Comparison of ENCODE assay signal across 8 cellular contexts in the genomic region with DNA sequence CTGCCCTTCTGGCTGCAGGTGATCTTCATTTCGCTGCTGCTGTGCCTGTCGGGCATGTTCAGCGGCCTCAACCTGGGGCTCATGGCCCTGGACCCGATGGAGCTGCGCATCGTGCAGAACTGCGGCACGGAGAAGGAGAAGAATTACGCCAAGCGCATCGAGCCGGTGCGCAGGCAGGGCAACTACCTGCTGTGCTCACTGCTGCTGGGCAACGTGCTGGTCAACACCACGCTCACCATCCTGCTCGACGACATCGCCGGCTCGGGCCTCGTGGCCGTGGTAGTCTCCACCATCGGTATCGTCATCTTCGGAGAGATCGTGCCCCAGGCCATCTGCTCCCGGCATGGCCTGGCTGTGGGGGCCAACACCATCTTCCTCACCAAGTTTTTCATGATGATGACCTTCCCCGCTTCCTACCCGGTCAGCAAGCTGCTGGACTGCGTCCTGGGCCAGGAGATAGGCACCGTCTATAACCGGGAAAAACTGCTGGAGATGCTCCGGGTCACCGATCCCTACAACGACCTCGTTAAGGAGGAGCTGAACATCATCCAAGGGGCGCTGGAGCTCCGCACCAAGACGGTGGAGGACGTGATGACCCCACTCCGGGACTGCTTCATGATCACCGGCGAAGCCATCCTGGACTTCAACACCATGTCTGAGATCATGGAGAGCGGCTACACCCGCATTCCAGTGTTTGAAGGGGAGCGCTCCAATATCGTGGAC. TPM values are rescaled to one million over a fixed set of nuclear protein-coding genes. Genes with fewer than 3 reads are reported as not detected.
A peak's percentile ranks its signal among the peaks of the same experiment; 100 is the strongest.
DNase-seq lines count a peak whose midpoint lies in the region; ATAC-seq, FAIRE-seq and TF ChIP-seq lines count a peak whose summit lies in the region.

No MANE protein-coding gene starts in this region.

- CTCF ChIA-PET in activated CD8-positive, alpha-beta T cell treated with anti-CD3 and anti-CD28 coated beads for 36 hours (lab: Charles Lee) = interaction anchor here (1.8 to 7.6 kb wide), 4 partner anchors 90 to 272 kb away, joined by 4 to 144 read pairs (median 28); no protein-coding TSS in a partner anchor

- peak overlapping the region; percentile 94 to 97 for H3K4me3 Mint-ChIP-seq in activated T-cell treated with anti-CD3 and anti-CD28 coated beads, Interleukin-2, amount 50 U/mL, for 72 hours
- peak overlapping the region; percentile 86 for H3K4me3 Mint-ChIP-seq in activated CD8-positive, alpha-beta T cell treated with anti-CD3 and anti-CD28 coated beads for 36 hours

- H3K4me3 ChIP-seq in foreskin fibroblast (ENCODE audit: low read depth in 1 of 2, low read length in 2 of 2) (peak overlapping the region; percentile 74 to 93), pancreas (peak overlapping the region; percentile 66 to 97 (median 89))

- H3K4me1 ChIP-seq in pancreas = peaks cover 9 to 19% (median 13%) of the 10 kb centered on the region in 3 donors

- no peak for ATAC-seq in activated T-cell treated with anti-CD3 and anti-CD28 coated beads, Interleukin-2, amount 50 U/mL, for 72 hours (replicated peaks in 1 of 2)
- no peak for ATAC-seq in activated CD8-positive, alpha-beta T cell treated with anti-CD3 and anti-CD28 coated beads for 36 hours
- ATAC-seq in pancreas (peak in 1 of 4 donors; percentile 3), HG02852 (IDR thresholded peaks at IDR 0.05; ENCODE audit: unreplicated experiment) (no peak)

- 29 to 31% methylated on average over 46 to 47 of the region's 47 CpGs for WGBS in pancreas, 2 donors

- no peaks in the 10 kb centered on the region for H3K27me3 ChIP-seq in pancreas

- no peaks in the 10 kb centered on the region for H3K9me3 Mint-ChIP-seq in activated T-cell treated with anti-CD3 and anti-CD28 coated beads, Interleukin-2, amount 50 U/mL, for 72 hours
- no peaks in the 10 kb centered on the region for H3K9me3 Mint-ChIP-seq in activated CD8-positive, alpha-beta T cell treated with anti-CD3 and anti-CD28 coated beads for 36 hours

- peak; percentile 28 for DNase-seq in activated T-cell treated with anti-CD3 and anti-CD28 coated beads, Interleukin-2, amount 50 U/mL, for 72 hours
- no peak for DNase-seq in activated T-cell treated with anti-CD3 and anti-CD28 coated beads, Interleukin-2, amount 50 U/mL, for 48 hours
- peak; percentile 24 for DNase-seq in activated CD8-positive, alpha-beta T cell treated with anti-CD3 and anti-CD28 coated beads for 36 hours
- peak in 1 of 2 donors; percentile 51 for DNase-seq in foreskin fibroblast
- peak in 5 of 6 donors; percentile 38 to 84 (median 48) for DNase-seq in pancreas
- DNase-seq in cortex of kidney (lab: John Stamatoyannopoulos, UW) = no peak
- no peak for DNase-seq in amniotic stem cell (lab: John Stamatoyannopoulos, UW)

- H3K4me1 Mint-ChIP-seq in activated T-cell treated with anti-CD3 and anti-CD28 coated beads, Interleukin-2, amount 50 U/mL, for 72 hours (ENCODE audit: low read depth) = peaks cover 64% of the 10 kb centered on the region
- peaks cover 58% of the 10 kb centered on the region for H3K4me1 Mint-ChIP-seq in activated CD8-positive, alpha-beta T cell treated with anti-CD3 and anti-CD28 coated beads for 36 hours (ENCODE audit: low read depth)

- no peak for FAIRE-seq in pancreas (lab: Jason Lieb, UNC)

- intact Hi-C loops in activated CD8-positive, alpha-beta T cell treated with anti-CD3 and anti-CD28 coated beads for 36 hours (cut with micrococcal nuclease) = loop anchor here (10.0 kb wide), 1 partner anchor 325 kb away; the partner anchor contains the start of gene RPEL1
- intact Hi-C loops in pancreas (cut with DNase I) = loop anchor here in 2 of 3 donors (5.0 to 10.0 kb wide), 4 partner anchors 148 to 328 kb away; partner anchors contain the start of gene RPEL1 (in 2 of the 2)

- no peaks in the 10 kb centered on the region for H3K36me3 ChIP-seq in pancreas

- no peak for TF ChIP-seq CTCF in activated CD8-positive, alpha-beta T cell treated with anti-CD3 and anti-CD28 coated beads for 36 hours (IDR thresholded peaks at IDR 0.05)
- TF ChIP-seq CTCF in foreskin fibroblast (IDR thresholded peaks at IDR 0.05; ENCODE audit: low read depth, low read length) = no peak
- no peak for TF ChIP-seq CTCF in pancreas (IDR thresholded peaks at IDR 0.05)

- H3K27ac Mint-ChIP-seq in activated T-cell treated with anti-CD3 and anti-CD28 coated beads, Interleukin-2, amount 50 U/mL, for 72 hours = no peak overlapping the region
- H3K27ac Mint-ChIP-seq in activated CD8-positive, alpha-beta T cell treated with anti-CD3 and anti-CD28 coated beads for 36 hours = peak overlapping the region; percentile 32

- peaks cover 7% of the 10 kb centered on the region for H3K27me3 Mint-ChIP-seq in activated T-cell treated with anti-CD3 and anti-CD28 coated beads, Interleukin-2, amount 50 U/mL, for 72 hours (ENCODE audit: low read depth)
- H3K27me3 Mint-ChIP-seq in activated CD8-positive, alpha-beta T cell treated with anti-CD3 and anti-CD28 coated beads for 36 hours = peaks cover 6% of the 10 kb centered on the region

- no peaks in the 10 kb centered on the region for H3K9me3 ChIP-seq in pancreas

- POLR2A ChIA-PET in activated CD8-positive, alpha-beta T cell treated with anti-CD3 and anti-CD28 coated beads for 36 hours (lab: Charles Lee) = interaction anchor here (0.6 to 2.2 kb wide), 2 partner anchors 150 to 273 kb away, joined by 3 to 11 read pairs; no protein-coding TSS in a partner anchor

- H3K36me3 Mint-ChIP-seq in activated T-cell treated with anti-CD3 and anti-CD28 coated beads, Interleukin-2, amount 50 U/mL, for 72 hours (ENCODE audit: insufficient read depth in 2 of 2) = peaks cover 0 to 3% of the 10 kb centered on the region in 2 donors
- no peaks in the 10 kb centered on the region for H3K36me3 Mint-ChIP-seq in activated CD8-positive, alpha-beta T cell treated with anti-CD3 and anti-CD28 coated beads for 36 hours (ENCODE audit: low read depth)

- H3K27ac ChIP-seq in pancreas = no peak overlapping the region

RNA-seq across cellular contexts. Expression of gene CNNM2, which starts 1.3 kb away (rescaled TPM):
- total RNA-seq in activated T-cell treated with anti-CD3 and anti-CD28 coated beads, Interleukin-2, amount 50 U/mL, for 72 hours = 10 to 100 TPM in 1 of 2 donors, 1 to 10 TPM in 1; 9.0 to 10.9 TPM
- total RNA-seq in activated CD8-positive, alpha-beta T cell treated with anti-CD3 and anti-CD28 coated beads for 36 hours = 1 to 10 TPM; 5.1 to 5.2 TPM
- total RNA-seq in pancreas = 1 to 10 TPM; 4.4 to 8.9 (median 6.0) TPM
- polyA plus RNA-seq in pancreas = 1 to 10 TPM; 2.0 to 2.7 TPM

RNA-seq across cellular contexts. Expression of gene AS3MT, which starts 50.1 kb away (rescaled TPM):
- under 1 TPM; 0.39 to 0.67 TPM for total RNA-seq in activated T-cell treated with anti-CD3 and anti-CD28 coated beads, Interleukin-2, amount 50 U/mL, for 72 hours
- 1 to 10 TPM in 1 of 2 experiments, not detected in 1; 1.4 TPM for total RNA-seq in activated CD8-positive, alpha-beta T cell treated with anti-CD3 and anti-CD28 coated beads for 36 hours
- total RNA-seq in pancreas = 1 to 10 TPM in 5 of 6 donors, under 1 TPM in 1; 0.87 to 3.2 (median 2.7) TPM
- 10 to 100 TPM in 1 of 2 donors, 1 to 10 TPM in 1; 6.3 to 11.4 TPM for polyA plus RNA-seq in pancreas

Comparison
In these comparisons a context has a peak if more than half of its experiments do, and no peak if none do; other contexts are left out.
1. DNase-seq: peak in activated T-cell treated with anti-CD3 and anti-CD28 coated beads, Interleukin-2, amount 50 U/mL, for 72 hours (2 of 2), activated CD8-positive, alpha-beta T cell treated with anti-CD3 and anti-CD28 coated beads for 36 hours (single experiment) and pancreas (5 of 6); none in activated T-cell treated with anti-CD3 and anti-CD28 coated beads, Interleukin-2, amount 50 U/mL, for 48 hours (0 of 2), cortex of kidney (single experiment) and amniotic stem cell (single experiment).